ENCODE assay signal across 11 cellular contexts in the genomic region with DNA sequence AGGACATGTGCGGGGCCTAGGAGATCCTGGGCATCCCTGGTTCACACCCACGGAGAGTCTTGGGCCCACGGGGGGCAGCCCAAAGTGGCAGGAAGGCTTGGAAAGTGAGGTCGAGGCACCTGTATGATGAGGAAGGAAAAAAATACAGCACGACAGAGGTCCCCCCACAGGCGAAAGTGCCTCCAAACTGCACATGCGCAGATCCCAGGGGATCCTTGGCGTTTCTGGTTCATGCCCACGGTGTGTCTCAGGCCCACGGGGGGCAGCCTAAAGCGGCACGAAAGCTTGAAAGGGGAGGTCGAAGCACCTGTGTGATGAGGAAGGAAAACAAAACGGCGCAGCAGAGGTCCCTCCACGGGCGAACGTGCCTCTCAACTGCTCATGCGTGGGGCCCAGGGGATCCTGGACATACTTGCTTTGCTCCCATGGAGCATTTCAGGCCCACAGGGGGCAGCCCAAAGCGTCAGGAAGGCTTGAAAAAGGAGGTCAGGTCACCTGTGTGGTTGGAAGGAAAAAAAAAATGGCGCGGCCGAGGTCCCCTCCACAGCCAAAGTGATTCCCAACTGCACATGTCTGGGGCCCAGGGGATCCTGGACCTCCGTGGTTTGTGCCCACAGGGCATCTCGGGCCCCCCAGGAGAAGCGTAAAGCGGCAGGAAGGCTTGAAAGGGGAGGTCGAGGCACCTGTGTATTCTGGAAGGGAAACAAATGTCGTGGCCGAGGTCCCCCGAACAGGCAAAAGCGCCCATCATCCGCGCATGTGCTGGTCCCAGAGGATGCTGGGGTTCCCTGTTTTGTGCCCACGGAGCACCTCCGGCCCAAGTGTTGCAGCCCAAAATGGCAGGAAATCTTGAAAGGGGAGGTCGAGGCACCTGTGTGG.
"Had no signal": no experiment of that assay in that cellular context is flagged by ENCODE, and none has a peak within 500 bp of the region (broad histone marks: within the 10 kb centered on the region; RNA-seq: fewer than 3 reads in every experiment).

No MANE protein-coding gene starts in this region.

- H3K27ac ChIP-seq: left lung, stomach, thoracic aorta, WERI-Rb-1 had no signal

- H3K27me3 ChIP-seq: left lung, stomach had no signal

- H3K4me3 Mint-ChIP-seq: activated CD4-positive, alpha-beta T cell treated with anti-CD3 and anti-CD28 coated beads for 36 hours; activated CD8-positive, alpha-beta T cell treated with anti-CD3 and anti-CD28 coated beads, Interleukin-2, amount 10 ng/mL, durations not matched to agents 7 days and 5 days; endodermal cell; naive thymus-derived CD8-positive, alpha-beta T cell had no signal

- H3K4me1 Mint-ChIP-seq: activated CD4-positive, alpha-beta T cell treated with anti-CD3 and anti-CD28 coated beads for 36 hours; endodermal cell had no signal

- FAIRE-seq: islet of Langerhans had no signal

- H3K27ac Mint-ChIP-seq: activated CD4-positive, alpha-beta T cell treated with anti-CD3 and anti-CD28 coated beads for 36 hours; activated CD8-positive, alpha-beta T cell treated with anti-CD3 and anti-CD28 coated beads, Interleukin-2, amount 10 ng/mL, durations not matched to agents 7 days and 5 days; endodermal cell; naive thymus-derived CD8-positive, alpha-beta T cell had no signal

- H3K27me3 Mint-ChIP-seq: activated CD4-positive, alpha-beta T cell treated with anti-CD3 and anti-CD28 coated beads for 36 hours had no signal

- H3K4me1 ChIP-seq: left lung, stomach had no signal

- DNase-seq: activated CD4-positive, alpha-beta T cell treated with anti-CD3 and anti-CD28 coated beads for 36 hours; activated CD8-positive, alpha-beta memory T cell treated with anti-CD3 and anti-CD28 coated beads, Interleukin-2, amount 50 U/mL, for 4 hours; activated CD8-positive, alpha-beta T cell treated with anti-CD3 and anti-CD28 coated beads, Interleukin-2, amount 10 ng/mL, durations not matched to agents 7 days and 5 days; endodermal cell; stomach; WERI-Rb-1 had no signal

- H3K4me3 ChIP-seq: left lung, stomach, thoracic aorta had no signal

- ATAC-seq: activated CD4-positive, alpha-beta T cell treated with anti-CD3 and anti-CD28 coated beads for 36 hours; activated CD8-positive, alpha-beta T cell treated with anti-CD3 and anti-CD28 coated beads, Interleukin-2, amount 10 ng/mL, durations not matched to agents 7 days and 5 days; left lung; naive thymus-derived CD8-positive, alpha-beta T cell; right cardiac atrium had no signal

- H3K36me3 ChIP-seq: left lung, stomach, thoracic aorta, WERI-Rb-1 had no signal
